In genomic region chr12:19645823-19646222, GRCh38 we compare ENCODE assay signal across 3 cellular contexts.
TF ChIP-seq lines count a peak whose summit lies in the region.

No MANE protein-coding gene starts in this region.

TF ChIP-seq in A549, 52 proteins besides CTCF, POLR2A, EP300 and RAD21:
- TF ChIP-seq MYC (IDR thresholded peaks at IDR 0.05; ENCODE audit: borderline replicate concordance, low read length), result no peak
- TF ChIP-seq MAFK (IDR thresholded peaks at IDR 0.05; ENCODE audit: partially characterized antibody), result peak; percentile 99

TF ChIP-seq in IMR-90, 13 proteins besides CTCF, POLR2A, EP300 and RAD21:
- TF ChIP-seq USF2 (IDR thresholded peaks at IDR 0.05; ENCODE audit: low read depth, low read length), result no peak
- peak; percentile 99 for TF ChIP-seq MAFK (IDR thresholded peaks at IDR 0.05; ENCODE audit: low read depth, low read length)

TF ChIP-seq in H1, 55 proteins besides CTCF, POLR2A, EP300 and RAD21 (continued from another document):
- TF ChIP-seq MAFK (IDR thresholded peaks at IDR 0.05; ENCODE audit: low read depth, low read length), result peak; percentile 94
TF ChIP-seq in H1: peak in this region for 1.
